In genomic region chr12:179131-179884, GRCh38 we compare ENCODE assay signal across 1 cellular context.
TF ChIP-seq lines count a peak whose summit lies in the region.

No MANE protein-coding gene starts in this region.

TF ChIP-seq in H1, 55 proteins besides CTCF, POLR2A, EP300 and RAD21:
- TF ChIP-seq TCF12 (IDR thresholded peaks at IDR 0.05; ENCODE audit: low read depth, low read length): 0 out of 2 replicates have a peak, but pooled peaks have one; percentile 50
- peak; percentile 51; the same call in 1 of the 2 replicates for TF ChIP-seq MAFK (IDR thresholded peaks at IDR 0.05; ENCODE audit: low read depth, low read length)
- no peak for TF ChIP-seq E2F6 (IDR thresholded peaks at IDR 0.05)
